ENCODE assay signal across 11 cellular contexts in the genomic region with DNA sequence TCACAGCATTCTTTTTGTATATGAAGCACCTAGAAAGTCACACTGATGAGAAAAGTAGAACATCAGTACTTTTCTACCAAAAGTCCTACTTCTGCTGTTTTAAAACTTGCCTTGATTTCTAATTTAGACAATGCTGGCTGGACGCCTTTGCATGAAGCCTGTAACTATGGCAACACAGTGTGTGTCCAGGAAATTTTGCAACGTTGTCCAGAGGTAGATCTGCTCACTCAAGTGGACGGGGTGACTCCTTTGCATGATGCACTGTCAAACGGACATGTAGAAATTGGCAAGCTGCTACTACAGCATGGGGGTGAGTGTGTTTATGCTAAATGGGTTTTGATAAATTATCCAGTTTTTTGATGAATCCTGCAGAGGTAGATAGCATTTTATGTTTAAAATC.
DNase-seq lines count a peak whose midpoint lies in the region; ATAC-seq and TF ChIP-seq lines count a peak whose summit lies in the region.
"Had no signal": no experiment of that assay in that cellular context is flagged by ENCODE, and none has a peak within 500 bp of the region (broad histone marks: within the 10 kb centered on the region; RNA-seq: fewer than 3 reads in every experiment).

No MANE protein-coding gene starts in this region.

- TF ChIP-seq CTCF in MCF 10A (IDR thresholded peaks at IDR 0.05; ENCODE audit: unreplicated experiment) (no peak), breast epithelium (IDR thresholded peaks at IDR 0.05) (no peak)

- peaks cover 16% of the 10 kb centered on the region for H3K4me1 Mint-ChIP-seq in MCF 10A (ENCODE audit: insufficient read depth, unreplicated experiment)

- no peaks in the 10 kb centered on the region for H3K4me1 ChIP-seq in breast epithelium
- H3K4me1 ChIP-seq in aorta (ENCODE audit: control insufficient read depth in 1 of 2, insufficient read depth in 2 of 2, low read length in 2 of 2) = no peaks in the 10 kb centered on the region

- CTCF ChIA-PET in MCF 10A (lab: Yijun Ruan, JAX) = interaction anchor here (1.2 kb wide), 1 partner anchor 99 kb away, joined by 3 read pairs; no protein-coding TSS in a partner anchor

- BruUV-seq in MCF 10A (replicated peaks; lab: Mats Ljungman, UMichigan) = no TSS peak

- no peak overlapping the region for H3K4me3 Mint-ChIP-seq in MCF 10A (ENCODE audit: unreplicated experiment)
- H3K4me3 Mint-ChIP-seq: dendritic cell treated with granulocyte-macrophage colony-stimulating factor and Interleukin-4, amounts not matched to agents 40 ng/mL and 50 ng/mL, for 4 days had no signal

- 39 to 40% methylated on average over 4 of the region's 4 CpGs for WGBS in aorta, 2 donors

- H3K27me3 Mint-ChIP-seq in MCF 10A (ENCODE audit: insufficient read depth, unreplicated experiment) = no peaks in the 10 kb centered on the region
- H3K27me3 Mint-ChIP-seq: dendritic cell treated with granulocyte-macrophage colony-stimulating factor and Interleukin-4, amounts not matched to agents 40 ng/mL and 50 ng/mL, for 4 days had no signal

- DNase-seq in MCF 10A (ENCODE audit: unreplicated experiment) (peak; percentile 89), breast epithelium (ENCODE audit: low spot score in 2 of 2) (no peak), SHP77 (lab: John Stamatoyannopoulos, UW) (peak; percentile 66 to 85), fibroblast of peridontal ligament (ENCODE audit: extremely low read depth) (peak; percentile 40), superior temporal gyrus (ENCODE audit: extremely low spot score) (peak; percentile 67), aorta (no peak)
- DNase-seq: lower lobe of right lung had no signal

- no peak for TF ChIP-seq POLR2A in breast epithelium (IDR thresholded peaks at IDR 0.05)

- H3K4me3 ChIP-seq in breast epithelium (no peak overlapping the region), aorta (ENCODE audit: low read length in 2 of 2) (no peak overlapping the region)
- H3K4me3 ChIP-seq: lower lobe of right lung had no signal

- H3K27ac Mint-ChIP-seq in MCF 10A (ENCODE audit: low read depth, unreplicated experiment) = peak overlapping the region; percentile 67
- H3K27ac Mint-ChIP-seq: dendritic cell treated with granulocyte-macrophage colony-stimulating factor and Interleukin-4, amounts not matched to agents 40 ng/mL and 50 ng/mL, for 4 days had no signal

- no peaks in the 10 kb centered on the region for H3K36me3 ChIP-seq in breast epithelium
- H3K36me3 ChIP-seq in aorta (ENCODE audit: control insufficient read depth in 1 of 2, insufficient read depth in 2 of 2, low read length in 1 of 2) = no peaks in the 10 kb centered on the region

- H3K9me3 Mint-ChIP-seq in MCF 10A (ENCODE audit: unreplicated experiment) = no peaks in the 10 kb centered on the region
- H3K9me3 Mint-ChIP-seq: dendritic cell treated with granulocyte-macrophage colony-stimulating factor and Interleukin-4, amounts not matched to agents 40 ng/mL and 50 ng/mL, for 4 days had no signal

- no peaks in the 10 kb centered on the region for H3K9me3 ChIP-seq in breast epithelium
- H3K9me3 ChIP-seq in aorta (ENCODE audit: control insufficient read depth, low read length) = no peaks in the 10 kb centered on the region
- H3K9me3 ChIP-seq: lower lobe of right lung had no signal

- H3K27ac ChIP-seq in breast epithelium (no peak overlapping the region), aorta (ENCODE audit: low read depth in 1 of 2, low read length in 2 of 2) (no peak overlapping the region)
- H3K27ac ChIP-seq: lower lobe of right lung had no signal

- H3K36me3 Mint-ChIP-seq in MCF 10A (ENCODE audit: insufficient read depth, unreplicated experiment) = peaks cover 12% of the 10 kb centered on the region

- intact Hi-C loops in MCF 10A (cut with micrococcal nuclease) = loop anchor here (2.0 kb wide), 2 partner anchors 73 to 217 kb away; partner anchors contain the start of genes KIAA0825 and SLF1
- intact Hi-C loops in breast epithelium (cut with DNase I; ENCODE audit: low total_unique reads) = no loop called here
- intact Hi-C loops in aorta (cut with DNase I) = no loop called here

- H3K27me3 ChIP-seq in breast epithelium (no peaks in the 10 kb centered on the region), aorta (ENCODE audit: control insufficient read depth in 1 of 2, insufficient read depth in 2 of 2, low read length in 1 of 2) (no peaks in the 10 kb centered on the region)

- ATAC-seq in aorta (ENCODE audit: low FRiP score) (no peak), HG03571 (IDR thresholded peaks at IDR 0.05; ENCODE audit: unreplicated experiment) (no peak), HG03025 (IDR thresholded peaks at IDR 0.05; ENCODE audit: low FRiP score, unreplicated experiment) (no peak)
- ATAC-seq: HCT116 had no signal

- POLR2A ChIA-PET in MCF 10A (lab: Yijun Ruan, JAX) = interaction anchor here (1.9 kb wide), 2 partner anchors 17 to 73 kb away, joined by 6 to 8 read pairs; partner anchors contain the start of genes KIAA0825 and SLF1

Comparison
In these comparisons a context has a peak if more than half of its experiments do, and no peak if none do; other contexts are left out.
1. DNase-seq: peak in MCF 10A (single experiment), SHP77 (2 of 2), fibroblast of peridontal ligament (single experiment) and superior temporal gyrus (single experiment); none in breast epithelium (0 of 2) and aorta (0 of 2).